In the genomic region with DNA sequence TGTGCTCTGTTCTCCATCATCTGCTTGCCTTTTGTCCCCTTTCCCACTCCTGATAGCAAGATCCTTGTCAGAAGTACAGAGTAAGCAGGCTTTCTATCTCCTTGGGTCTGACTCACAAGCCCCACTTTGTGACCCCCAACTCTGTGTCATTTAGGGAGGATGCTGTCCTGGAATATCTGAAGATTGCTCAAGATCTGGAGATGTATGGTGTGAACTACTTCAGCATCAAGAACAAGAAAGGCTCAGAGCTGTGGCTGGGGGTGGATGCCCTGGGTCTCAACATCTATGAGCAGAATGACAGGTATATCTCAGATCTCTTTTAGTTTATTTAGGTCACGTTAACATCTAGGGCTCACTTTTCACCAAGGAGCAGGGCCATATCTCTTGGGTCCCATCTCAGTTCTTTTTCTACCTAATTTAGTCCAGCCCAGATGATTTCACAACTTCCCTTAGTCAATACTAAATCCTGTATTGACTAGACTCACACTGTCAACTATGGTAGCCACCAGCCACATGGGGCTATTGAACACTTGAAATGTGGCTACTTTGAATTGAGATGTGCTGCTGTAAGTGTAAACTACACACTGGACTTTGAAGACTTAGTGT, we compare ENCODE assay signal across 23 cellular contexts.
DNase-seq lines count a peak whose midpoint lies in the region; ATAC-seq, FAIRE-seq and TF ChIP-seq lines count a peak whose summit lies in the region.
"Had no signal": no experiment of that assay in that cellular context is flagged by ENCODE, and none has a peak within 500 bp of the region (broad histone marks: within the 10 kb centered on the region; RNA-seq: fewer than 3 reads in every experiment).

No MANE protein-coding gene starts in this region.

- WGBS in GM12878 (ENCODE audit: insufficient coverage, insufficient replicate concordance, low lambda C conversion rate, missing lambda C conversion rate) = 0% methylated on average over 1 of the region's 1 CpG

- H3K27ac ChIP-seq in GM12878 (ENCODE audit: control insufficient read depth, insufficient read depth) (peak overlapping the region; percentile 11; the same call in 1 of the 2 replicates), colonic mucosa (no peak overlapping the region)

- no peak overlapping the region for H3K4me3 ChIP-seq in GM12878
- H3K4me3 ChIP-seq in colonic mucosa = no peak overlapping the region

- no peak for ATAC-seq in T-helper 17 cell
- ATAC-seq in GM12878 = peak; percentile 48
- ATAC-seq: HCT116, left lobe of liver had no signal

- no TSS peak for BruUV-seq in GM12878 (replicated peaks; lab: Mats Ljungman, UMichigan)

- H3K4me1 ChIP-seq in GM12878 (ENCODE audit: control insufficient read depth, insufficient read depth, low read length) (no peaks in the 10 kb centered on the region), colonic mucosa (no peaks in the 10 kb centered on the region)
- H3K4me1 ChIP-seq: Caco-2 had no signal

- H3K4me1 Mint-ChIP-seq in T-helper 17 cell = peaks cover 14% of the 10 kb centered on the region

- no peak overlapping the region for H3K4me2 ChIP-seq in GM12878 (ENCODE audit: control insufficient read depth, insufficient read depth)

- RAD21 ChIA-PET in GM12878 (lab: Charles Lee; ENCODE audit: unreplicated experiment) = no interaction called here

- FAIRE-seq in GM12878 (lab: Jason Lieb, UNC) (no peak), frontal cortex (lab: Jason Lieb, UNC) (no peak)
- FAIRE-seq: HTR-8/SVneo had no signal

- in situ Hi-C loops in GM12878 (cut with MboI) = no loop called here

- CTCF ChIA-PET in GM12878 (lab: Yijun Ruan, JAX) = no interaction called here

- no peak for TF ChIP-seq POLR2A in GM12878 (IDR thresholded peaks at IDR 0.05; ENCODE audit: low read depth, low read length)

- H3K36me3 Mint-ChIP-seq in T-helper 17 cell (ENCODE audit: low read depth) = peaks cover 7% of the 10 kb centered on the region

- no peaks in the 10 kb centered on the region for H3K27me3 Mint-ChIP-seq in T-helper 17 cell
- H3K27me3 Mint-ChIP-seq: type B pancreatic cell had no signal

- DNase-seq in stimulated activated CD4-positive, alpha-beta T cell treated with anti-CD3 and anti-CD28 coated beads, Interleukin-1b, Interleukin-23, amount 100 ng/mL, for 48 hours = peak; percentile 24
- no peak for DNase-seq in stimulated activated CD4-positive, alpha-beta T cell treated with anti-CD3 and anti-CD28 coated beads, Interleukin-4, amount 100 ng/mL, for 4 hours
- no peak for DNase-seq in T-helper 17 cell
- no peak for DNase-seq in GM12878 (ENCODE audit: low read depth, low spot score)
- DNase-seq in colonic mucosa = no peak
- no peak for DNase-seq in frontal cortex (ENCODE audit: low spot score in 2 of 2)
- no peak for DNase-seq in putamen (ENCODE audit: low spot score)
- no peak for DNase-seq in central memory CD4-positive, alpha-beta T cell
- DNase-seq: activated CD4-positive, alpha-beta T cell treated with anti-CD3 and anti-CD28 coated beads for 1 hour; activated T-cell treated with anti-CD3 and anti-CD28 coated beads, Interleukin-2, amount 50 U/mL, for 48 hours; anterior cingulate cortex; Caco-2; effector memory CD4-positive, alpha-beta T cell; EL; Kasumi-1; NCI-H1417; NCI-H2171; NCI-H774; stimulated activated naive CD4-positive, alpha-beta T cell had no signal

- no peak overlapping the region for H3K9ac ChIP-seq in GM12878 (ENCODE audit: control insufficient read depth, insufficient read depth, low read length)
- no peak overlapping the region for H3K9ac ChIP-seq in colonic mucosa (ENCODE audit: low read depth in 2 of 2, low read length in 2 of 2)

- no peak overlapping the region for H2AFZ ChIP-seq in GM12878 (ENCODE audit: control insufficient read depth, low read depth, low read length)

- H3K27me3 ChIP-seq in GM12878 (replicated peaks in 1 of 2; ENCODE audit: control insufficient read depth in 2 of 2, insufficient read depth in 2 of 2, low read length in 1 of 2) (no peaks in the 10 kb centered on the region), colonic mucosa (no peaks in the 10 kb centered on the region)

- H3K36me3 ChIP-seq in GM12878 (ENCODE audit: control insufficient read depth in 2 of 2, insufficient read depth in 2 of 2, low read length in 1 of 2) = peaks cover 16 to 17% of the 10 kb centered on the region in 2 experiments; a peak in 3 of 4 replicates
- H3K36me3 ChIP-seq in colonic mucosa = no peaks in the 10 kb centered on the region

- TF ChIP-seq EP300 in GM12878 (IDR thresholded peaks at IDR 0.05; ENCODE audit: borderline replicate concordance in 1 of 2, control insufficient read depth in 1 of 2, low read depth in 2 of 2, low read length in 2 of 2) = no peak

- peaks cover 2% of the 10 kb centered on the region for H3K79me2 ChIP-seq in GM12878 (ENCODE audit: control insufficient read depth, insufficient read depth, low read length)

- POLR2A ChIA-PET in GM12878 (lab: Charles Lee) = no interaction called here

- no peaks in the 10 kb centered on the region for H3K9me3 ChIP-seq in T-helper 17 cell (ENCODE audit: control insufficient read depth, low read length, poor library complexity, severe bottlenecking)
- H3K9me3 ChIP-seq in GM12878 (replicated peaks; ENCODE audit: control insufficient read depth, insufficient read depth, low read length) = no peaks in the 10 kb centered on the region
- H3K9me3 ChIP-seq in colonic mucosa = no peaks in the 10 kb centered on the region
- H3K9me3 ChIP-seq: Caco-2 had no signal

- SMC1A ChIA-PET in GM12878 (lab: Charles Lee; ENCODE audit: uncharacterized antibody, unreplicated experiment) = interaction anchor here (1.0 kb wide), 1 partner anchor 8 kb away, joined by 3 read pairs; no protein-coding TSS in a partner anchor

- H3K27ac Mint-ChIP-seq in T-helper 17 cell = peak overlapping the region; percentile 81
- H3K27ac Mint-ChIP-seq: type B pancreatic cell had no signal

- no peak for TF ChIP-seq RAD21 in GM12878 (IDR thresholded peaks at IDR 0.05; ENCODE audit: insufficient read depth, low read depth, low read length)

- H4K20me1 ChIP-seq in GM12878 (ENCODE audit: control insufficient read depth, insufficient read depth) = no peaks in the 10 kb centered on the region

- intact Hi-C loops in GM12878 (cut with micrococcal nuclease; ENCODE audit: unreplicated experiment) (no loop called here), colonic mucosa (cut with DNase I) (no loop called here)

- H3K4me3 Mint-ChIP-seq in T-helper 17 cell = no peak overlapping the region
- H3K4me3 Mint-ChIP-seq: type B pancreatic cell had no signal

- TF ChIP-seq CTCF in GM12878 (IDR thresholded peaks at IDR 0.05 in 2 of 3, conservative IDR thresholded peaks at IDR 0.05 in 1 of 3; ENCODE audit: control insufficient read depth in 2 of 3, extremely low read depth in 1 of 3, insufficient read depth in 1 of 3, low read depth in 3 of 3, low read length in 3 of 3) = no peak
- no peak for TF ChIP-seq CTCF in colonic mucosa (IDR thresholded peaks at IDR 0.05)

TF ChIP-seq in GM12878, 131 proteins besides CTCF, POLR2A, EP300 and RAD21:
- peak; percentile 26; the same call in 1 of the 2 replicates for TF ChIP-seq NFIC (IDR thresholded peaks at IDR 0.05; ENCODE audit: low read depth, low read length)
- TF ChIP-seq JUNB (IDR thresholded peaks at IDR 0.05) = peak; percentile 73
- TF ChIP-seq CHD4 (IDR thresholded peaks at IDR 0.05) = no peak
